Comparison of ENCODE assay signal across 23 cellular contexts in genomic region chr5:73789851-73790281, GRCh38.
DNase-seq lines count a peak whose midpoint lies in the region; TF ChIP-seq lines count a peak whose summit lies in the region.
"Had no signal": no experiment of that assay in that cellular context is flagged by ENCODE, and none has a peak within 500 bp of the region (broad histone marks: within the 10 kb centered on the region; RNA-seq: fewer than 3 reads in every experiment).

No MANE protein-coding gene starts in this region.

- H2BK120ac ChIP-seq in mesenchymal stem cell (ENCODE audit: low read depth, low read length) (no peak overlapping the region), mesendoderm (ENCODE audit: low read depth, low read length) (no peak overlapping the region)

- H4K8ac ChIP-seq in mesenchymal stem cell (ENCODE audit: low read length) (peak overlapping the region; percentile 31), mesendoderm (ENCODE audit: low read depth, low read length) (no peak overlapping the region)

- peaks cover 27% of the 10 kb centered on the region for H3K79me1 ChIP-seq in mesenchymal stem cell (replicated peaks; ENCODE audit: low read length, poor library complexity, severe bottlenecking)
- H3K79me1 ChIP-seq in mesendoderm (ENCODE audit: low read length) = no peaks in the 10 kb centered on the region

- no peak overlapping the region for H4K91ac ChIP-seq in mesenchymal stem cell (ENCODE audit: low read length)

- H3K4me1 ChIP-seq in mesenchymal stem cell (ENCODE audit: control insufficient read depth, insufficient read depth, low read depth, low read length) (peaks cover 2% of the 10 kb centered on the region), vagina (no peaks in the 10 kb centered on the region), mesendoderm (ENCODE audit: control insufficient read depth, low read depth, low read length) (no peaks in the 10 kb centered on the region)
- H3K4me1 ChIP-seq: Caco-2, right atrium auricular region, uterus had no signal

- WGBS in mesenchymal stem cell = 82% methylated on average over 2 of the region's 2 CpGs
- WGBS in mesendoderm (ENCODE audit: extremely low coverage, insufficient coverage, low lambda C conversion rate) = no CpG with 5 or more reads among the region's 2 CpGs

- H3K56ac ChIP-seq in mesendoderm (ENCODE audit: low read length) = no peak overlapping the region

- TF ChIP-seq CTCF in vagina (IDR thresholded peaks at IDR 0.05) = no peak

- H3K36me3 ChIP-seq in mesenchymal stem cell (ENCODE audit: control insufficient read depth in 1 of 2, insufficient read depth in 2 of 2, low read depth in 1 of 2, low read length in 2 of 2) (peaks cover 0 to 7% of the 10 kb centered on the region in 2 experiments), vagina (no peaks in the 10 kb centered on the region), mesendoderm (ENCODE audit: control insufficient read depth, insufficient read depth, low read length) (no peaks in the 10 kb centered on the region)
- H3K36me3 ChIP-seq: brain microvascular endothelial cell, right atrium auricular region, suprapubic skin, uterus had no signal

- intact Hi-C loops in vagina (cut with DNase I) = loop anchor here (2.0 kb wide), 1 partner anchor 199 kb away; no protein-coding TSS in a partner anchor

- H3K9ac ChIP-seq in mesenchymal stem cell (ENCODE audit: low read length) = no peak overlapping the region
- H3K9ac ChIP-seq in mesendoderm (ENCODE audit: low read length) = no peak overlapping the region

- H4K5ac ChIP-seq in mesendoderm (ENCODE audit: low read length) = no peak overlapping the region

- DNase-seq in NCI-H82 (lab: John Stamatoyannopoulos, UW) (peak; percentile 22), NCI-H82 treated with DMSO at 0.1 percent for 48 hours (lab: John Stamatoyannopoulos, UW; ENCODE audit: unreplicated experiment) (no peak), MV-4-11 (lab: John Stamatoyannopoulos, UW) (peak; percentile 34), dermis blood vessel endothelial cell (peak; percentile 77), mesenchymal stem cell (peak; percentile 37), vagina (ENCODE audit: extremely low spot score in 2 of 2) (no peak), mesendoderm (no peak), KBM-7 (no peak)
- DNase-seq: 8988T; activated CD4-positive, alpha-beta T cell treated with anti-CD3 and anti-CD28 coated beads, Interleukin-2, amount 10 ng/mL, durations not matched to agents 24 days and 14 days; activated naive CD8-positive, alpha-beta T cell treated with anti-CD3 and anti-CD28 coated beads, Interleukin-2, amount 10 ng/mL, durations not matched to agents 7 days and 5 days; BE2C; brain microvascular endothelial cell; Caco-2; EL; natural killer cell; NCI-H1930; stimulated activated CD8-positive, alpha-beta memory T cell treated with anti-CD3 and anti-CD28 coated beads, Interleukin-4, amount 100 ng/mL, for 48 hours; T-cell; uterus had no signal

- H3K4me3 ChIP-seq in mesenchymal stem cell (ENCODE audit: insufficient read depth in 1 of 2, low read depth in 1 of 2, low read length in 2 of 2) (no peak overlapping the region), vagina (no peak overlapping the region), mesendoderm (ENCODE audit: low read length) (no peak overlapping the region)
- H3K4me3 ChIP-seq: right atrium auricular region, suprapubic skin, uterus had no signal

- no peaks in the 10 kb centered on the region for H3K79me2 ChIP-seq in mesendoderm (ENCODE audit: control insufficient read depth, insufficient read depth, low read length)

- H3K27me3 ChIP-seq in mesenchymal stem cell (ENCODE audit: control insufficient read depth in 1 of 2, insufficient read depth in 1 of 2, low read length in 2 of 2) (no peaks in the 10 kb centered on the region), vagina (no peaks in the 10 kb centered on the region), mesendoderm (ENCODE audit: insufficient read depth, low read length, poor library complexity) (no peaks in the 10 kb centered on the region)
- H3K27me3 ChIP-seq: BE2C, brain microvascular endothelial cell, right atrium auricular region, suprapubic skin, uterus had no signal

- H3K4me2 ChIP-seq in mesenchymal stem cell (ENCODE audit: low read length, poor library complexity, severe bottlenecking) (no peak overlapping the region), mesendoderm (ENCODE audit: low read length) (no peak overlapping the region)

- no peaks in the 10 kb centered on the region for H3K9me3 ChIP-seq in mesenchymal stem cell (ENCODE audit: control insufficient read depth, low read length)
- no peaks in the 10 kb centered on the region for H3K9me3 ChIP-seq in vagina
- H3K9me3 ChIP-seq: BE2C, Caco-2, right atrium auricular region, suprapubic skin, uterus had no signal

- H3K18ac ChIP-seq in mesenchymal stem cell (ENCODE audit: low read depth in 1 of 2, low read length in 2 of 2) (no peak overlapping the region), mesendoderm (ENCODE audit: low read length) (no peak overlapping the region)

- H2BK5ac ChIP-seq in mesenchymal stem cell (ENCODE audit: low read depth, low read length, poor library complexity, severe bottlenecking) (no peak overlapping the region), mesendoderm (ENCODE audit: low read length) (no peak overlapping the region)

- H3K23ac ChIP-seq in mesenchymal stem cell (ENCODE audit: low read length in 2 of 2) (no peak overlapping the region), mesendoderm (ENCODE audit: low read length) (no peak overlapping the region)

- in situ Hi-C loops in KBM-7 (cut with MboI; ENCODE audit: low pct_unique_long_range_greater_than_20kb, low sequenced_read_pairs) = loop anchor here (25.0 kb wide), 1 partner anchor 203 kb away; no protein-coding TSS in a partner anchor

- no peak overlapping the region for H2BK15ac ChIP-seq in mesenchymal stem cell (ENCODE audit: low read depth, poor library complexity, severe bottlenecking)
- no peak overlapping the region for H2BK15ac ChIP-seq in mesendoderm (replicated peaks; ENCODE audit: low read depth)

- H3K14ac ChIP-seq in mesenchymal stem cell (ENCODE audit: low read length in 2 of 2) = no peak overlapping the region

- no peak overlapping the region for H2AFZ ChIP-seq in mesenchymal stem cell (ENCODE audit: low read depth, low read length)

- no peak for TF ChIP-seq POLR2A in vagina (IDR thresholded peaks at IDR 0.05)

- H3K4ac ChIP-seq in mesenchymal stem cell (ENCODE audit: low read depth in 1 of 2, low read length in 2 of 2) = no peak overlapping the region
- no peak overlapping the region for H3K4ac ChIP-seq in mesendoderm (ENCODE audit: low read depth, low read length)

- no peak overlapping the region for H2BK12ac ChIP-seq in mesenchymal stem cell (ENCODE audit: low read length in 2 of 2)

- H3K27ac ChIP-seq in mesenchymal stem cell (ENCODE audit: low read length, poor library complexity, severe bottlenecking) (no peak overlapping the region), vagina (no peak overlapping the region), mesendoderm (ENCODE audit: low read depth, low read length) (no peak overlapping the region)
- H3K27ac ChIP-seq: brain microvascular endothelial cell, HL-60, right atrium auricular region, suprapubic skin, uterus had no signal

- H2AK5ac ChIP-seq in mesenchymal stem cell (ENCODE audit: low read length, severe bottlenecking) (no peak overlapping the region), mesendoderm (ENCODE audit: low read length) (no peak overlapping the region)

Comparison
In these comparisons a context has a peak if more than half of its experiments do, and no peak if none do; other contexts are left out.
1. DNase-seq: peak in NCI-H82 (single experiment), MV-4-11 (single experiment), dermis blood vessel endothelial cell (single experiment) and mesenchymal stem cell (single experiment); none in NCI-H82 treated with DMSO at 0.1 percent for 48 hours (single experiment), vagina (0 of 2), mesendoderm (single experiment) and KBM-7 (single experiment).